In genomic region chr3:163863146-163863545, GRCh38 we compare ENCODE assay signal across 25 cellular contexts.
"Had no signal": no experiment of that assay in that cellular context is flagged by ENCODE, and none has a peak within 500 bp of the region (broad histone marks: within the 10 kb centered on the region; RNA-seq: fewer than 3 reads in every experiment).

No MANE protein-coding gene starts in this region.

- DNase-seq: activated B cell treated with CpG ODN at 0.5 μM for 24 hours; activated CD4-positive, alpha-beta T cell treated with anti-CD3 and anti-CD28 coated beads for 1 hour; activated CD4-positive, alpha-beta T cell treated with anti-CD3 and anti-CD28 coated beads, Interleukin-2, amount 10 ng/mL, durations not matched to agents 24 days and 14 days; activated CD4-positive, alpha-beta T cell treated with anti-CD3 and anti-CD28 coated beads, Interleukin-2, amount 50 U/mL, for 48 hours; activated CD8-positive, alpha-beta memory T cell treated with anti-CD3 and anti-CD28 coated beads, Interleukin-2, amount 10 ng/mL, durations not matched to agents 7 days and 5 days; activated effector memory CD4-positive, alpha-beta T cell treated with Interleukin-2 at 50 U/mL for 16 hours; activated naive CD4-positive, alpha-beta T cell; activated naive CD8-positive, alpha-beta T cell treated with anti-CD3 and anti-CD28 coated beads, Interleukin-2, amount 50 U/mL, for 24 hours; activated T-cell treated with anti-CD3 and anti-CD28 coated beads, Interleukin-2, amount 50 U/mL, for 24 hours; amygdala; central memory CD4-positive, alpha-beta T cell; IMR-90; Kasumi-1; KBM-7; NCI-H1092 treated with DMSO at 0.1 percent for 48 hours; NCI-H1436; NCI-H1694 treated with DMSO at 0.1 percent for 48 hours; NCI-H2029 treated with DMSO at 0.1 percent for 48 hours; NCI-H345; NCI-H510A; NCI-H526 treated with DMSO at 0.1 percent for 48 hours; SHP77; T-helper 17 cell; T1000 had no signal

- ATAC-seq: activated CD8-positive, alpha-beta memory T cell treated with anti-CD3 and anti-CD28 coated beads, Interleukin-2, amount 10 ng/mL, durations not matched to agents 7 days and 5 days; activated naive CD4-positive, alpha-beta T cell treated with anti-CD3 and anti-CD28 coated beads, Interleukin-2, amount 50 U/mL, for 72 hours; activated naive CD8-positive, alpha-beta T cell treated with anti-CD3 and anti-CD28 coated beads, Interleukin-2, amount 50 U/mL, for 24 hours; T-helper 17 cell had no signal
